Comparison of ENCODE assay signal across 18 cellular contexts in the genomic region with DNA sequence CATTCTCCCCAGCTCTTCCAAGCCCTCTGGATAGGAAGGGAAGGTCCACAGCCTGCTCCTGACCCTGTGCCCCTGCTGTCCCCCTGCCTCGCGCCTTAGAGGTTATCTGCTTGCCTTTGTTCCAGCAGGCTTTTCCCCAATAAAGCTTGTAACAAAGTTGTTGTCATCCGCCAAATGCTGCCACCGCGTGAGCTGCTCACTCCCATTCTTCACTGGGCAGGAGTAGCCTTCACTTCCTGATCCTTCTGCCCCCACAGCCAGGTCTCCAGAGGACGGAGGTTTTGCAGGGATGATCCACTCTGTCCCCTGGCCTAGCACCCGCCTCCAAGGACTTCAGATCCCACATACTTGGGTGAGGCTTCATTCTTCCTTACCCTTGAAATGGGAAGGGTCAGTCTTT.
DNase-seq lines count a peak whose midpoint lies in the region; ATAC-seq and TF ChIP-seq lines count a peak whose summit lies in the region.
"Had no signal": no experiment of that assay in that cellular context is flagged by ENCODE, and none has a peak within 500 bp of the region (broad histone marks: within the 10 kb centered on the region; RNA-seq: fewer than 3 reads in every experiment).

No MANE protein-coding gene starts in this region.

- H3K4me1 Mint-ChIP-seq in GM23338: peaks cover 48% of the 10 kb centered on the region
- peaks cover 55% of the 10 kb centered on the region for H3K4me1 Mint-ChIP-seq in brain
- no peaks in the 10 kb centered on the region for H3K4me1 Mint-ChIP-seq in activated CD4-positive, alpha-beta T cell treated with anti-CD3 and anti-CD28 coated beads, Interleukin-2, amount 10 ng/mL, durations not matched to agents 24 days and 14 days

- no peak for TF ChIP-seq EP300 in sigmoid colon (IDR thresholded peaks at IDR 0.05)

- peak overlapping the region; percentile 24; the same call in 1 of the 2 replicates for H3K4me3 ChIP-seq in GM23338
- H3K4me3 ChIP-seq in iPS-20b (ENCODE audit: low read length): peak overlapping the region; percentile 46; the same call in 1 of the 2 replicates
- no peak overlapping the region for H3K4me3 ChIP-seq in sigmoid colon
- H3K4me3 ChIP-seq in smooth muscle cell: no peak overlapping the region
- H3K4me3 ChIP-seq: coronary artery, hepatocyte, lung had no signal

- intact Hi-C loops in sigmoid colon (cut with DNase I): no loop called here
- intact Hi-C loops in activated CD4-positive, alpha-beta T cell treated with anti-CD3 and anti-CD28 coated beads, Interleukin-2, amount 10 ng/mL, durations not matched to agents 24 days and 14 days (cut with micrococcal nuclease): no loop called here

- H3K9me2 ChIP-seq in GM23338 (ENCODE audit: insufficient read depth): no peaks in the 10 kb centered on the region

- peaks cover 7% of the 10 kb centered on the region for H3K27me3 Mint-ChIP-seq in GM23338 (ENCODE audit: insufficient read depth, low read depth, poor library complexity)
- no peaks in the 10 kb centered on the region for H3K27me3 Mint-ChIP-seq in brain
- peaks cover 10% of the 10 kb centered on the region for H3K27me3 Mint-ChIP-seq in activated CD4-positive, alpha-beta T cell treated with anti-CD3 and anti-CD28 coated beads, Interleukin-2, amount 10 ng/mL, durations not matched to agents 24 days and 14 days

- peak overlapping the region; percentile 24; the same call in 1 of the 2 replicates for H3K4me2 ChIP-seq in GM23338
- no peak overlapping the region for H3K4me2 ChIP-seq in smooth muscle cell
- H3K4me2 ChIP-seq: hepatocyte had no signal

- H2AFZ ChIP-seq in GM23338 (no peak overlapping the region), smooth muscle cell (ENCODE audit: low read depth) (no peak overlapping the region)
- H2AFZ ChIP-seq: hepatocyte had no signal

- H3K27me3 ChIP-seq in GM23338 (ENCODE audit: insufficient read depth): no peaks in the 10 kb centered on the region
- no peaks in the 10 kb centered on the region for H3K27me3 ChIP-seq in iPS-20b (ENCODE audit: insufficient read depth, low read length)
- H3K27me3 ChIP-seq in sigmoid colon: no peaks in the 10 kb centered on the region
- no peaks in the 10 kb centered on the region for H3K27me3 ChIP-seq in foreskin keratinocyte
- no peaks in the 10 kb centered on the region for H3K27me3 ChIP-seq in smooth muscle cell (ENCODE audit: low read depth)
- H3K27me3 ChIP-seq: hepatocyte had no signal

- H3K27ac ChIP-seq in GM23338 (ENCODE audit: low read depth) (peak overlapping the region; percentile 65), iPS-20b (ENCODE audit: low read length) (peak overlapping the region; percentile 4), sigmoid colon (peak overlapping the region in 3 of 4 donors; percentile 60 to 72 (median 69)), foreskin keratinocyte (no peak overlapping the region), smooth muscle cell (ENCODE audit: low read depth) (no peak overlapping the region)
- H3K27ac ChIP-seq: C4-2B, hepatocyte had no signal

- DNase-seq in GM23338 (ENCODE audit: low spot score) (no peak), sigmoid colon (no peak), foreskin keratinocyte (no peak), smooth muscle cell (lab: John Stamatoyannopoulos, UW; ENCODE audit: unreplicated experiment) (no peak)
- no peak for DNase-seq in activated CD4-positive, alpha-beta T cell treated with anti-CD3 and anti-CD28 coated beads, Interleukin-2, amount 10 ng/mL, durations not matched to agents 24 days and 14 days
- DNase-seq: activated CD4-positive, CD25-positive, alpha-beta regulatory T cell treated with anti-CD3 and anti-CD28 coated beads, Interleukin-2, amount 50 U/mL, for 72 hours; activated CD8-positive, alpha-beta T cell treated with anti-CD3 and anti-CD28 coated beads, Interleukin-2, amount 10 ng/mL, durations not matched to agents 7 days and 5 days; activated gamma-delta T cell treated with Interleukin-2 at 50 U/mL for 16 hours; NCI-H1930; NCI-H774; SHP77 treated with DMSO at 0.1 percent for 48 hours had no signal

- H3K9me3 Mint-ChIP-seq in GM23338 (no peaks in the 10 kb centered on the region), brain (no peaks in the 10 kb centered on the region)
- no peaks in the 10 kb centered on the region for H3K9me3 Mint-ChIP-seq in activated CD4-positive, alpha-beta T cell treated with anti-CD3 and anti-CD28 coated beads, Interleukin-2, amount 10 ng/mL, durations not matched to agents 24 days and 14 days

- H4K20me1 ChIP-seq in GM23338 (replicated peaks; ENCODE audit: insufficient read depth) (no peaks in the 10 kb centered on the region; the same call in none of the 2 replicates), smooth muscle cell (ENCODE audit: low read depth) (peaks cover 76% of the 10 kb centered on the region)

- peaks cover 34% of the 10 kb centered on the region for H3K4me1 ChIP-seq in GM23338 (ENCODE audit: insufficient read depth)
- H3K4me1 ChIP-seq in iPS-20b (ENCODE audit: insufficient read depth, low read length): peaks cover 24% of the 10 kb centered on the region
- peaks cover 0 to 18% (median 17%) of the 10 kb centered on the region in 4 donors for H3K4me1 ChIP-seq in sigmoid colon
- no peaks in the 10 kb centered on the region for H3K4me1 ChIP-seq in foreskin keratinocyte
- no peaks in the 10 kb centered on the region for H3K4me1 ChIP-seq in smooth muscle cell (ENCODE audit: low read depth)

- no peak for TF ChIP-seq POLR2A in sigmoid colon (IDR thresholded peaks at IDR 0.05)

- ATAC-seq in GM23338 (no peak), GM18498 (IDR thresholded peaks at IDR 0.05; ENCODE audit: unreplicated experiment) (no peak), foreskin keratinocyte (no peak)

- H3K79me2 ChIP-seq in GM23338 (replicated peaks; ENCODE audit: insufficient read depth): peaks cover 13% of the 10 kb centered on the region
- H3K79me2 ChIP-seq in smooth muscle cell (ENCODE audit: low read depth): peaks cover 34% of the 10 kb centered on the region

- H3K9me3 ChIP-seq in iPS-20b (ENCODE audit: insufficient read depth, low read depth, low read length): no peaks in the 10 kb centered on the region
- H3K9me3 ChIP-seq in sigmoid colon: no peaks in the 10 kb centered on the region
- H3K9me3 ChIP-seq in smooth muscle cell (replicated peaks; ENCODE audit: low read depth): no peaks in the 10 kb centered on the region

- TF ChIP-seq CTCF in GM23338 (conservative IDR thresholded peaks at IDR 0.05; ENCODE audit: low read depth in 2 of 2) (no peak), brain (conservative IDR thresholded peaks at IDR 0.05) (no peak), sigmoid colon (IDR thresholded peaks at IDR 0.05) (no peak), foreskin keratinocyte (conservative IDR thresholded peaks at IDR 0.05) (no peak), smooth muscle cell (IDR thresholded peaks at IDR 0.05; ENCODE audit: borderline replicate concordance, insufficient read depth, poor library complexity, severe bottlenecking) (no peak)

- H3K36me3 Mint-ChIP-seq in GM23338 (ENCODE audit: low read depth) (peaks cover 27% of the 10 kb centered on the region), brain (peaks cover 20% of the 10 kb centered on the region)
- no peaks in the 10 kb centered on the region for H3K36me3 Mint-ChIP-seq in activated CD4-positive, alpha-beta T cell treated with anti-CD3 and anti-CD28 coated beads, Interleukin-2, amount 10 ng/mL, durations not matched to agents 24 days and 14 days (ENCODE audit: low read depth)

- 92 to 94% methylated on average over 7 of the region's 7 CpGs for WGBS in sigmoid colon, 2 donors
- 94% methylated on average over 7 of the region's 7 CpGs for WGBS in smooth muscle cell (ENCODE audit: low lambda C conversion rate)

- H3F3A ChIP-seq in GM23338 (replicated peaks; ENCODE audit: low read depth): peaks cover 7% of the 10 kb centered on the region; the same call in 1 of the 2 replicates
- peaks cover 14% of the 10 kb centered on the region for H3F3A ChIP-seq in smooth muscle cell (ENCODE audit: low read depth)

- peak overlapping the region; percentile 88 for H3K27ac Mint-ChIP-seq in GM23338
- peak overlapping the region; percentile 94 to 97 (median 95) for H3K27ac Mint-ChIP-seq in brain
- H3K27ac Mint-ChIP-seq in activated CD4-positive, alpha-beta T cell treated with anti-CD3 and anti-CD28 coated beads, Interleukin-2, amount 10 ng/mL, durations not matched to agents 24 days and 14 days: no peak overlapping the region
- H3K27ac Mint-ChIP-seq: activated CD8-positive, alpha-beta T cell treated with anti-CD3 and anti-CD28 coated beads, Interleukin-2, amount 10 ng/mL, durations not matched to agents 7 days and 5 days had no signal

- H3K36me3 ChIP-seq in GM23338 (ENCODE audit: insufficient read depth) (no peaks in the 10 kb centered on the region; the same call in 1 of the 2 replicates), iPS-20b (ENCODE audit: insufficient read depth, low read depth, low read length) (peaks cover 11% of the 10 kb centered on the region; the same call in 1 of the 2 replicates), sigmoid colon (no peaks in the 10 kb centered on the region), smooth muscle cell (ENCODE audit: low read depth) (peaks cover 9% of the 10 kb centered on the region)

- H3K4me3 Mint-ChIP-seq in GM23338: peak overlapping the region; percentile 63; the same call in 2 of the 3 replicates
- peak overlapping the region in 3 of 5 experiments; percentile 48 to 64 (median 52) for H3K4me3 Mint-ChIP-seq in brain
- no peak overlapping the region for H3K4me3 Mint-ChIP-seq in activated CD4-positive, alpha-beta T cell treated with anti-CD3 and anti-CD28 coated beads, Interleukin-2, amount 10 ng/mL, durations not matched to agents 24 days and 14 days
- H3K4me3 Mint-ChIP-seq: activated CD8-positive, alpha-beta T cell treated with anti-CD3 and anti-CD28 coated beads, Interleukin-2, amount 10 ng/mL, durations not matched to agents 7 days and 5 days had no signal

- H3K9ac ChIP-seq in iPS-20b (ENCODE audit: low read depth, low read length) (peak overlapping the region; percentile 71; the same call in 1 of the 2 replicates), smooth muscle cell (ENCODE audit: low read depth) (no peak overlapping the region)

TF ChIP-seq in GM23338, 12 proteins besides CTCF, POLR2A, EP300 and RAD21:
- no peak for TF ChIP-seq CREB1 (CRISPR knock-in tag; IDR thresholded peaks at IDR 0.05; ENCODE audit: low read depth)

Comparison
In these comparisons a context has a peak if more than half of its experiments do, and no peak if none do; other contexts are left out.
1. H3K27ac ChIP-seq: peak in GM23338 (single experiment), iPS-20b (single experiment) and sigmoid colon (3 of 4); none in foreskin keratinocyte (single experiment) and smooth muscle cell (single experiment).
2. H3K4me3 ChIP-seq: peak in GM23338 (single experiment) and iPS-20b (single experiment); none in sigmoid colon (0 of 4) and smooth muscle cell (single experiment).